Comparison of ENCODE assay signal across 1 cellular context in the genomic region with DNA sequence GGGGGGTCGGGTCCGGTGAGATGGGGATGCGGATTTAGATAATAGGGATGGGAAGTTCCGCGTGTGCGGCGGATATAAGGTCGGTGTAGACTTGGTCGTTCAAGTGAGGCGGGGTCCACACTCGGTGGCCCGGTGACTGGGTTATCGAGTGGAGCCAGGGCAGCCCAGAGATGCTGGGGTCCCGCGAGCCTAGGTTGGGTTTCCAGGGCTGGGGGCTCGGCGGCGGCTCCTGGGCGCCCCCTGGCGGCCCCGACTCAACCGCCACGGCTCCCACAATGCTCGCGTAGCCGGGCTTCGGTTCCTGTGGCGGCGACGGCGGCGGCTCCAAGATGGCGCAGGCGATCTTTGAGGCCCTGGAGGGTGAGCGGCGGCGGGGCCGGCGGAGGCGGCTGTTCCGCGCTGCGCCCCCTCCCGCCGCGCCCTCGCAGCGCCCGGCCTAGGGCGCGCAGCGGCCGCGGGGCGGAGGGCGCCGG.
A peak's percentile ranks its signal among the peaks of the same experiment; 100 is the strongest.
TF ChIP-seq lines count a peak whose summit lies in the region.

A gene (plus strand): TSS at position 304 of the 473 bp plus-strand sequence. CDS start 26 bp downstream, at position 330.

TF ChIP-seq in HepG2, 621 proteins besides CTCF, POLR2A, EP300 and RAD21 (continued from another document and continues in another):
- TF ChIP-seq, protein P1, sequence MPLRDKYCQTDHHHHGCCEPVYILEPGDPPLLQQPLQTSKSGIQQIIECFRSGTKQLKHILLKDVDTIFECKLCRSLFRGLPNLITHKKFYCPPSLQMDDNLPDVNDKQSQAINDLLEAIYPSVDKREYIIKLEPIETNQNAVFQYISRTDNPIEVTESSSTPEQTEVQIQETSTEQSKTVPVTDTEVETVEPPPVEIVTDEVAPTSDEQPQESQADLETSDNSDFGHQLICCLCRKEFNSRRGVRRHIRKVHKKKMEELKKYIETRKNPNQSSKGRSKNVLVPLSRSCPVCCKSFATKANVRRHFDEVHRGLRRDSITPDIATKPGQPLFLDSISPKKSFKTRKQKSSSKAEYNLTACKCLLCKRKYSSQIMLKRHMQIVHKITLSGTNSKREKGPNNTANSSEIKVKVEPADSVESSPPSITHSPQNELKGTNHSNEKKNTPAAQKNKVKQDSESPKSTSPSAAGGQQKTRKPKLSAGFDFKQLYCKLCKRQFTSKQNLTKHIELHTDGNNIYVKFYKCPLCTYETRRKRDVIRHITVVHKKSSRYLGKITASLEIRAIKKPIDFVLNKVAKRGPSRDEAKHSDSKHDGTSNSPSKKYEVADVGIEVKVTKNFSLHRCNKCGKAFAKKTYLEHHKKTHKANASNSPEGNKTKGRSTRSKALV (CRISPR knock-in tag; IDR thresholded peaks at IDR 0.05) = no peak
- TF ChIP-seq U2AF1 (optimal IDR thresholded peaks at IDR 0.05; ENCODE audit: low read depth, low read length) (peak; percentile 34), ZNF460 (CRISPR knock-in tag; IDR thresholded peaks at IDR 0.05; ENCODE audit: borderline replicate concordance) (no peak; the same call in 1 of the 2 replicates), NFKB2 (CRISPR knock-in tag; IDR thresholded peaks at IDR 0.05; ENCODE audit: borderline replicate concordance) (peak; percentile 88), CHD4 (IDR thresholded peaks at IDR 0.05; ENCODE audit: borderline replicate concordance, low read length) (no peak; the same call in 1 of the 2 replicates), ZNF235 (CRISPR knock-in tag; IDR thresholded peaks at IDR 0.05; ENCODE audit: borderline replicate concordance) (0 out of 2 replicates have a peak, but pooled peaks have one; percentile 71), ZNF672 (CRISPR knock-in tag; IDR thresholded peaks at IDR 0.05) (no peak), ZNF232 (CRISPR knock-in tag; IDR thresholded peaks at IDR 0.05; ENCODE audit: borderline replicate concordance) (0 out of 2 replicates have a peak, but pooled peaks have one; percentile 43), RFXAP (CRISPR knock-in tag; IDR thresholded peaks at IDR 0.05; ENCODE audit: borderline replicate concordance) (no peak; the same call in 1 of the 2 replicates), TCF7 (IDR thresholded peaks at IDR 0.05; ENCODE audit: low read depth) (no peak), CENPX (CRISPR knock-in tag; IDR thresholded peaks at IDR 0.05) (no peak), ZNF598 (CRISPR knock-in tag; IDR thresholded peaks at IDR 0.05; ENCODE audit: borderline replicate concordance) (peak; percentile 71; the same call in 1 of the 2 replicates), ZMYM4 (CRISPR knock-in tag; IDR thresholded peaks at IDR 0.05) (no peak; the same call in 1 of the 2 replicates), MEIS2 (CRISPR knock-in tag; IDR thresholded peaks at IDR 0.05) (no peak; the same call in 1 of the 2 replicates), PRMT3 (CRISPR knock-in tag; IDR thresholded peaks at IDR 0.05; ENCODE audit: borderline replicate concordance, low read depth) (peak; percentile 62; the same call in 1 of the 2 replicates), PRPF4 (IDR thresholded peaks at IDR 0.05; ENCODE audit: low read depth, low read length, poor library complexity, severe bottlenecking) (peak; percentile 65), ZNF841 (CRISPR knock-in tag; IDR thresholded peaks at IDR 0.05; ENCODE audit: borderline replicate concordance) (no peak)
- TF ChIP-seq, protein P2, sequence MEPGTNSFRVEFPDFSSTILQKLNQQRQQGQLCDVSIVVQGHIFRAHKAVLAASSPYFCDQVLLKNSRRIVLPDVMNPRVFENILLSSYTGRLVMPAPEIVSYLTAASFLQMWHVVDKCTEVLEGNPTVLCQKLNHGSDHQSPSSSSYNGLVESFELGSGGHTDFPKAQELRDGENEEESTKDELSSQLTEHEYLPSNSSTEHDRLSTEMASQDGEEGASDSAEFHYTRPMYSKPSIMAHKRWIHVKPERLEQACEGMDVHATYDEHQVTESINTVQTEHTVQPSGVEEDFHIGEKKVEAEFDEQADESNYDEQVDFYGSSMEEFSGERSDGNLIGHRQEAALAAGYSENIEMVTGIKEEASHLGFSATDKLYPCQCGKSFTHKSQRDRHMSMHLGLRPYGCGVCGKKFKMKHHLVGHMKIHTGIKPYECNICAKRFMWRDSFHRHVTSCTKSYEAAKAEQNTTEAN (CRISPR knock-in tag; conservative IDR thresholded peaks at IDR 0.05) = no peak
- TF ChIP-seq, protein P3, sequence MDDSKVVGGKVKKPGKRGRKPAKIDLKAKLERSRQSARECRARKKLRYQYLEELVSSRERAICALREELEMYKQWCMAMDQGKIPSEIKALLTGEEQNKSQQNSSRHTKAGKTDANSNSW (CRISPR knock-in tag; IDR thresholded peaks at IDR 0.05; ENCODE audit: borderline replicate concordance) = no peak
- TF ChIP-seq, protein P4, sequence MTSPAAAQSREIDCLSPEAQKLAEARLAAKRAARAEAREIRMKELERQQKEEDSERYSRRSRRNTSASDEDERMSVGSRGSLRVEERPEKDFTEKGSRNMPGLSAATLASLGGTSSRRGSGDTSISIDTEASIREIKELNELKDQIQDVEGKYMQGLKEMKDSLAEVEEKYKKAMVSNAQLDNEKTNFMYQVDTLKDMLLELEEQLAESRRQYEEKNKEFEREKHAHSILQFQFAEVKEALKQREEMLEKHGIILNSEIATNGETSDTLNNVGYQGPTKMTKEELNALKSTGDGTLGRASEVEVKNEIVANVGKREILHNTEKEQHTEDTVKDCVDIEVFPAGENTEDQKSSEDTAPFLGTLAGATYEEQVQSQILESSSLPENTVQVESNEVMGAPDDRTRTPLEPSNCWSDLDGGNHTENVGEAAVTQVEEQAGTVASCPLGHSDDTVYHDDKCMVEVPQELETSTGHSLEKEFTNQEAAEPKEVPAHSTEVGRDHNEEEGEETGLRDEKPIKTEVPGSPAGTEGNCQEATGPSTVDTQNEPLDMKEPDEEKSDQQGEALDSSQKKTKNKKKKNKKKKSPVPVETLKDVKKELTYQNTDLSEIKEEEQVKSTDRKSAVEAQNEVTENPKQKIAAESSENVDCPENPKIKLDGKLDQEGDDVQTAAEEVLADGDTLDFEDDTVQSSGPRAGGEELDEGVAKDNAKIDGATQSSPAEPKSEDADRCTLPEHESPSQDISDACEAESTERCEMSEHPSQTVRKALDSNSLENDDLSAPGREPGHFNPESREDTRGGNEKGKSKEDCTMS (CRISPR knock-in tag; conservative IDR thresholded peaks at IDR 0.05) = 0 out of 2 replicates have a peak, but pooled peaks have one; percentile 83
- TF ChIP-seq, protein P5, sequence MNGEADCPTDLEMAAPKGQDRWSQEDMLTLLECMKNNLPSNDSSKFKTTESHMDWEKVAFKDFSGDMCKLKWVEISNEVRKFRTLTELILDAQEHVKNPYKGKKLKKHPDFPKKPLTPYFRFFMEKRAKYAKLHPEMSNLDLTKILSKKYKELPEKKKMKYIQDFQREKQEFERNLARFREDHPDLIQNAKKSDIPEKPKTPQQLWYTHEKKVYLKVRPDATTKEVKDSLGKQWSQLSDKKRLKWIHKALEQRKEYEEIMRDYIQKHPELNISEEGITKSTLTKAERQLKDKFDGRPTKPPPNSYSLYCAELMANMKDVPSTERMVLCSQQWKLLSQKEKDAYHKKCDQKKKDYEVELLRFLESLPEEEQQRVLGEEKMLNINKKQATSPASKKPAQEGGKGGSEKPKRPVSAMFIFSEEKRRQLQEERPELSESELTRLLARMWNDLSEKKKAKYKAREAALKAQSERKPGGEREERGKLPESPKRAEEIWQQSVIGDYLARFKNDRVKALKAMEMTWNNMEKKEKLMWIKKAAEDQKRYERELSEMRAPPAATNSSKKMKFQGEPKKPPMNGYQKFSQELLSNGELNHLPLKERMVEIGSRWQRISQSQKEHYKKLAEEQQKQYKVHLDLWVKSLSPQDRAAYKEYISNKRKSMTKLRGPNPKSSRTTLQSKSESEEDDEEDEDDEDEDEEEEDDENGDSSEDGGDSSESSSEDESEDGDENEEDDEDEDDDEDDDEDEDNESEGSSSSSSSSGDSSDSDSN (CRISPR knock-in tag; IDR thresholded peaks at IDR 0.05) = peak; percentile 81; the same call in 1 of the 2 replicates
- TF ChIP-seq, protein P6, sequence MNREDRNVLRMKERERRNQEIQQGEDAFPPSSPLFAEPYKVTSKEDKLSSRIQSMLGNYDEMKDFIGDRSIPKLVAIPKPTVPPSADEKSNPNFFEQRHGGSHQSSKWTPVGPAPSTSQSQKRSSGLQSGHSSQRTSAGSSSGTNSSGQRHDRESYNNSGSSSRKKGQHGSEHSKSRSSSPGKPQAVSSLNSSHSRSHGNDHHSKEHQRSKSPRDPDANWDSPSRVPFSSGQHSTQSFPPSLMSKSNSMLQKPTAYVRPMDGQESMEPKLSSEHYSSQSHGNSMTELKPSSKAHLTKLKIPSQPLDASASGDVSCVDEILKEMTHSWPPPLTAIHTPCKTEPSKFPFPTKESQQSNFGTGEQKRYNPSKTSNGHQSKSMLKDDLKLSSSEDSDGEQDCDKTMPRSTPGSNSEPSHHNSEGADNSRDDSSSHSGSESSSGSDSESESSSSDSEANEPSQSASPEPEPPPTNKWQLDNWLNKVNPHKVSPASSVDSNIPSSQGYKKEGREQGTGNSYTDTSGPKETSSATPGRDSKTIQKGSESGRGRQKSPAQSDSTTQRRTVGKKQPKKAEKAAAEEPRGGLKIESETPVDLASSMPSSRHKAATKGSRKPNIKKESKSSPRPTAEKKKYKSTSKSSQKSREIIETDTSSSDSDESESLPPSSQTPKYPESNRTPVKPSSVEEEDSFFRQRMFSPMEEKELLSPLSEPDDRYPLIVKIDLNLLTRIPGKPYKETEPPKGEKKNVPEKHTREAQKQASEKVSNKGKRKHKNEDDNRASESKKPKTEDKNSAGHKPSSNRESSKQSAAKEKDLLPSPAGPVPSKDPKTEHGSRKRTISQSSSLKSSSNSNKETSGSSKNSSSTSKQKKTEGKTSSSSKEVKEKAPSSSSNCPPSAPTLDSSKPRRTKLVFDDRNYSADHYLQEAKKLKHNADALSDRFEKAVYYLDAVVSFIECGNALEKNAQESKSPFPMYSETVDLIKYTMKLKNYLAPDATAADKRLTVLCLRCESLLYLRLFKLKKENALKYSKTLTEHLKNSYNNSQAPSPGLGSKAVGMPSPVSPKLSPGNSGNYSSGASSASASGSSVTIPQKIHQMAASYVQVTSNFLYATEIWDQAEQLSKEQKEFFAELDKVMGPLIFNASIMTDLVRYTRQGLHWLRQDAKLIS (CRISPR knock-in tag; IDR thresholded peaks at IDR 0.05) = no peak
- TF ChIP-seq, protein P7, sequence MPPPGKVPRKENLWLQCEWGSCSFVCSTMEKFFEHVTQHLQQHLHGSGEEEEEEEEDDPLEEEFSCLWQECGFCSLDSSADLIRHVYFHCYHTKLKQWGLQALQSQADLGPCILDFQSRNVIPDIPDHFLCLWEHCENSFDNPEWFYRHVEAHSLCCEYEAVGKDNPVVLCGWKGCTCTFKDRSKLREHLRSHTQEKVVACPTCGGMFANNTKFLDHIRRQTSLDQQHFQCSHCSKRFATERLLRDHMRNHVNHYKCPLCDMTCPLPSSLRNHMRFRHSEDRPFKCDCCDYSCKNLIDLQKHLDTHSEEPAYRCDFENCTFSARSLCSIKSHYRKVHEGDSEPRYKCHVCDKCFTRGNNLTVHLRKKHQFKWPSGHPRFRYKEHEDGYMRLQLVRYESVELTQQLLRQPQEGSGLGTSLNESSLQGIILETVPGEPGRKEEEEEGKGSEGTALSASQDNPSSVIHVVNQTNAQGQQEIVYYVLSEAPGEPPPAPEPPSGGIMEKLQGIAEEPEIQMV (CRISPR knock-in tag; IDR thresholded peaks at IDR 0.05; ENCODE audit: low read depth) = no peak
- TF ChIP-seq, protein P8, sequence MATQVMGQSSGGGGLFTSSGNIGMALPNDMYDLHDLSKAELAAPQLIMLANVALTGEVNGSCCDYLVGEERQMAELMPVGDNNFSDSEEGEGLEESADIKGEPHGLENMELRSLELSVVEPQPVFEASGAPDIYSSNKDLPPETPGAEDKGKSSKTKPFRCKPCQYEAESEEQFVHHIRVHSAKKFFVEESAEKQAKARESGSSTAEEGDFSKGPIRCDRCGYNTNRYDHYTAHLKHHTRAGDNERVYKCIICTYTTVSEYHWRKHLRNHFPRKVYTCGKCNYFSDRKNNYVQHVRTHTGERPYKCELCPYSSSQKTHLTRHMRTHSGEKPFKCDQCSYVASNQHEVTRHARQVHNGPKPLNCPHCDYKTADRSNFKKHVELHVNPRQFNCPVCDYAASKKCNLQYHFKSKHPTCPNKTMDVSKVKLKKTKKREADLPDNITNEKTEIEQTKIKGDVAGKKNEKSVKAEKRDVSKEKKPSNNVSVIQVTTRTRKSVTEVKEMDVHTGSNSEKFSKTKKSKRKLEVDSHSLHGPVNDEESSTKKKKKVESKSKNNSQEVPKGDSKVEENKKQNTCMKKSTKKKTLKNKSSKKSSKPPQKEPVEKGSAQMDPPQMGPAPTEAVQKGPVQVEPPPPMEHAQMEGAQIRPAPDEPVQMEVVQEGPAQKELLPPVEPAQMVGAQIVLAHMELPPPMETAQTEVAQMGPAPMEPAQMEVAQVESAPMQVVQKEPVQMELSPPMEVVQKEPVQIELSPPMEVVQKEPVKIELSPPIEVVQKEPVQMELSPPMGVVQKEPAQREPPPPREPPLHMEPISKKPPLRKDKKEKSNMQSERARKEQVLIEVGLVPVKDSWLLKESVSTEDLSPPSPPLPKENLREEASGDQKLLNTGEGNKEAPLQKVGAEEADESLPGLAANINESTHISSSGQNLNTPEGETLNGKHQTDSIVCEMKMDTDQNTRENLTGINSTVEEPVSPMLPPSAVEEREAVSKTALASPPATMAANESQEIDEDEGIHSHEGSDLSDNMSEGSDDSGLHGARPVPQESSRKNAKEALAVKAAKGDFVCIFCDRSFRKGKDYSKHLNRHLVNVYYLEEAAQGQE (IDR thresholded peaks at IDR 0.05; ENCODE audit: borderline replicate concordance in 1 of 2, low read depth in 1 of 2, low read length in 2 of 2) = no peak; a peak in 1 of 4 replicates
